34 cellular contexts compared by ENCODE assay signal in genomic region chr6:70506321-70506720, GRCh38.
"Had no signal": no experiment of that assay in that cellular context is flagged by ENCODE, and none has a peak within 500 bp of the region (broad histone marks: within the 10 kb centered on the region; RNA-seq: fewer than 3 reads in every experiment).

No MANE protein-coding gene starts in this region.

- H3K4me1 Mint-ChIP-seq: activated B cell treated with CpG ODN at 0.5 μM for 24 hours; activated naive CD4-positive, alpha-beta T cell treated with anti-CD3 and anti-CD28 coated beads, Interleukin-2, amount 50 U/mL, for 24 hours; activated naive CD8-positive, alpha-beta T cell treated with anti-CD3 and anti-CD28 coated beads for 36 hours; activated naive CD8-positive, alpha-beta T cell treated with anti-CD3 and anti-CD28 coated beads, Interleukin-2, amount 50 U/mL, for 24 hours; activated T-helper 17 cell treated with anti-CD3 and anti-CD28 coated beads, Interleukin-2, amount 50 U/mL, for 72 hours; endodermal cell had no signal

- DNase-seq: activated B cell treated with CpG ODN at 0.5 μM for 24 hours; activated CD4-positive, alpha-beta T cell treated with anti-CD3 and anti-CD28 coated beads for 48 hours; activated CD4-positive, alpha-beta T cell treated with anti-CD3 and anti-CD28 coated beads, Interleukin-2, amount 50 U/mL, for 1 hour; activated CD4-positive, alpha-beta T cell treated with anti-CD3 and anti-CD28 coated beads, Interleukin-2, amount 50 U/mL, for 48 hours; activated CD8-positive, alpha-beta memory T cell treated with anti-CD3 and anti-CD28 coated beads for 24 hours; activated CD8-positive, alpha-beta T cell treated with anti-CD3 and anti-CD28 coated beads for 36 hours; activated effector memory CD4-positive, alpha-beta T cell treated with Interleukin-2 at 50 U/mL for 16 hours; activated gamma-delta T cell treated with Interleukin-2 at 50 U/mL for 16 hours; activated naive CD4-positive, alpha-beta T cell treated with anti-CD3 and anti-CD28 coated beads for 36 hours; activated naive CD8-positive, alpha-beta T cell treated with anti-CD3 and anti-CD28 coated beads for 36 hours; activated naive CD8-positive, alpha-beta T cell treated with anti-CD3 and anti-CD28 coated beads, Interleukin-2, amount 50 U/mL, for 24 hours; activated T-cell treated with anti-CD3 and anti-CD28 coated beads, Interleukin-2, amount 50 U/mL, for 4 hours; adrenal gland; amygdala; aorta; body of pancreas; caudate nucleus; dorsolateral prefrontal cortex; effector memory CD4-positive, alpha-beta T cell; endodermal cell; erythroblast; foreskin keratinocyte; gastrocnemius medialis; glutamatergic neuron; heart left ventricle; T-helper 2 cell; WERI-Rb-1 had no signal

- H3K4me3 Mint-ChIP-seq: activated B cell treated with CpG ODN at 0.5 μM for 24 hours; activated CD8-positive, alpha-beta T cell treated with anti-CD3 and anti-CD28 coated beads for 36 hours; activated naive CD4-positive, alpha-beta T cell treated with anti-CD3 and anti-CD28 coated beads for 36 hours; activated naive CD4-positive, alpha-beta T cell treated with anti-CD3 and anti-CD28 coated beads, Interleukin-2, amount 50 U/mL, for 24 hours; activated naive CD8-positive, alpha-beta T cell treated with anti-CD3 and anti-CD28 coated beads for 36 hours; activated naive CD8-positive, alpha-beta T cell treated with anti-CD3 and anti-CD28 coated beads, Interleukin-2, amount 50 U/mL, for 24 hours; activated T-cell treated with anti-CD3 and anti-CD28 coated beads, Interleukin-2, amount 50 U/mL, for 4 hours; activated T-helper 17 cell treated with anti-CD3 and anti-CD28 coated beads, Interleukin-2, amount 50 U/mL, for 72 hours; dendritic cell treated with granulocyte-macrophage colony-stimulating factor and Interleukin-4, amounts not matched to agents 40 ng/mL and 50 ng/mL, for 4 days; endodermal cell had no signal

- FAIRE-seq: TTC549 had no signal

- ATAC-seq: activated CD4-positive, CD25-positive, alpha-beta regulatory T cell treated with anti-CD3 and anti-CD28 coated beads, Interleukin-2, amount 50 U/mL, for 24 hours; activated CD8-positive, alpha-beta T cell treated with anti-CD3 and anti-CD28 coated beads for 36 hours; activated naive CD8-positive, alpha-beta T cell treated with anti-CD3 and anti-CD28 coated beads, Interleukin-2, amount 50 U/mL, for 24 hours; activated T-cell treated with anti-CD3 and anti-CD28 coated beads, Interleukin-2, amount 50 U/mL, for 4 hours; activated T-helper 17 cell treated with anti-CD3 and anti-CD28 coated beads, Interleukin-2, amount 50 U/mL, for 72 hours; body of pancreas; foreskin keratinocyte; gastrocnemius medialis; heart left ventricle had no signal

- H3K4me3 ChIP-seq: adrenal gland, body of pancreas, coronary artery, dorsolateral prefrontal cortex, esophagus muscularis mucosa, gastrocnemius medialis, heart left ventricle had no signal

- H3K27me3 ChIP-seq: adrenal gland, body of pancreas, dorsolateral prefrontal cortex, esophagus muscularis mucosa, foreskin keratinocyte, gastrocnemius medialis, heart left ventricle had no signal

- H3K27me3 Mint-ChIP-seq: activated B cell treated with CpG ODN at 0.5 μM for 24 hours; activated CD8-positive, alpha-beta T cell treated with anti-CD3 and anti-CD28 coated beads for 36 hours; activated naive CD4-positive, alpha-beta T cell treated with anti-CD3 and anti-CD28 coated beads, Interleukin-2, amount 50 U/mL, for 24 hours; activated naive CD8-positive, alpha-beta T cell treated with anti-CD3 and anti-CD28 coated beads for 36 hours; activated naive CD8-positive, alpha-beta T cell treated with anti-CD3 and anti-CD28 coated beads, Interleukin-2, amount 50 U/mL, for 24 hours; activated T-helper 17 cell treated with anti-CD3 and anti-CD28 coated beads, Interleukin-2, amount 50 U/mL, for 72 hours; dendritic cell treated with granulocyte-macrophage colony-stimulating factor and Interleukin-4, amounts not matched to agents 40 ng/mL and 50 ng/mL, for 4 days had no signal

- H3K4me1 ChIP-seq: adrenal gland, esophagus muscularis mucosa, foreskin keratinocyte, gastrocnemius medialis, heart left ventricle had no signal

- H3K27ac ChIP-seq: adrenal gland, coronary artery, dorsolateral prefrontal cortex, esophagus muscularis mucosa, foreskin keratinocyte, gastrocnemius medialis, heart left ventricle, WERI-Rb-1 had no signal

- H3K27ac Mint-ChIP-seq: activated B cell treated with CpG ODN at 0.5 μM for 24 hours; activated CD8-positive, alpha-beta T cell treated with anti-CD3 and anti-CD28 coated beads for 36 hours; activated naive CD4-positive, alpha-beta T cell treated with anti-CD3 and anti-CD28 coated beads for 36 hours; activated naive CD4-positive, alpha-beta T cell treated with anti-CD3 and anti-CD28 coated beads, Interleukin-2, amount 50 U/mL, for 24 hours; activated naive CD8-positive, alpha-beta T cell treated with anti-CD3 and anti-CD28 coated beads for 36 hours; activated naive CD8-positive, alpha-beta T cell treated with anti-CD3 and anti-CD28 coated beads, Interleukin-2, amount 50 U/mL, for 24 hours; activated T-helper 17 cell treated with anti-CD3 and anti-CD28 coated beads, Interleukin-2, amount 50 U/mL, for 72 hours; dendritic cell treated with granulocyte-macrophage colony-stimulating factor and Interleukin-4, amounts not matched to agents 40 ng/mL and 50 ng/mL, for 4 days; endodermal cell had no signal

- H3K9me3 ChIP-seq: body of pancreas, gastrocnemius medialis had no signal
